ENCODE assay signal across 8 cellular contexts in genomic region chr19:41785653-41786052, GRCh38. TPM values are rescaled to one million over a fixed set of nuclear protein-coding genes. Genes with fewer than 3 reads are reported as not detected.
A peak's percentile ranks its signal among the peaks of the same experiment; 100 is the strongest.
DNase-seq lines count a peak whose midpoint lies in the region; ATAC-seq, FAIRE-seq and TF ChIP-seq lines count a peak whose summit lies in the region.

No MANE protein-coding gene starts in this region.

- H3K4me1 ChIP-seq in K562 (replicated peaks in 1 of 2; ENCODE audit: control insufficient read depth in 2 of 2, insufficient read depth in 2 of 2, low read length in 2 of 2): no peaks in the 10 kb centered on the region

- no peaks in the 10 kb centered on the region for H3K79me2 ChIP-seq in K562 (ENCODE audit: control insufficient read depth, insufficient read depth, low read length)

- TF ChIP-seq RAD21 in K562 (CRISPR knock-in tag; conservative IDR thresholded peaks at IDR 0.05 in 1 of 2, IDR thresholded peaks at IDR 0.05 in 1 of 2): peak; percentile 29 to 65; a peak in 3 of 4 replicates

- H3K9me3 ChIP-seq in K562 (replicated peaks; ENCODE audit: control insufficient read depth, insufficient read depth, low read depth, low read length): no peaks in the 10 kb centered on the region

- no peak for TF ChIP-seq POLR2A in K562 (conservative IDR thresholded peaks at IDR 0.05)

- FAIRE-seq in GM18507 (lab: Jason Lieb, UNC): peak; percentile 96
- FAIRE-seq in K562 (lab: Jason Lieb, UNC): peak; percentile 97

- WGBS in K562 (ENCODE audit: insufficient coverage, low coverage, missing lambda C conversion rate): 0% methylated on average over 10 of the region's 10 CpGs

- H4K20me1 ChIP-seq in K562 (replicated peaks; ENCODE audit: control insufficient read depth, insufficient read depth, low read length): 0 out of 2 replicates have a peak, but pooled peaks cover 4% of the 10 kb centered on the region

- no peak overlapping the region for H3K4me2 ChIP-seq in K562 (ENCODE audit: insufficient read depth, low read length)

- H3K4me3 ChIP-seq in K562: no peak overlapping the region

- intact Hi-C loops in K562 (cut with micrococcal nuclease): loop anchor here (1.0 kb wide), 1 partner anchor 32 kb away; no protein-coding TSS in a partner anchor

- in situ Hi-C loops in K562 (cut with MboI): no loop called here

- H2AFZ ChIP-seq in K562 (ENCODE audit: low read depth, low read length): no peak overlapping the region

- no peaks in the 10 kb centered on the region for H3K36me3 ChIP-seq in K562 (ENCODE audit: control insufficient read depth, insufficient read depth, low read length)

- no peak overlapping the region for H3K9ac ChIP-seq in K562 (ENCODE audit: insufficient read depth in 1 of 2, low read depth in 2 of 2, low read length in 2 of 2)

- POLR2A ChIA-PET in K562 (lab: Yijun Ruan, JAX): no interaction called here

- TF ChIP-seq CTCF in 22Rv1 (IDR thresholded peaks at IDR 0.05): peak; percentile 92
- peak; percentile 85 to 87 (median 85) for TF ChIP-seq CTCF in K562 (IDR thresholded peaks at IDR 0.05 in 2 of 3, conservative IDR thresholded peaks at IDR 0.05 in 1 of 3; ENCODE audit: insufficient read depth in 2 of 3, low read depth in 1 of 3, low read length in 3 of 3)

- peaks cover 12 to 18% of the 10 kb centered on the region in 2 experiments for H3K27me3 ChIP-seq in K562 (ENCODE audit: control insufficient read depth in 2 of 2, insufficient read depth in 2 of 2, low read length in 2 of 2)

- H3K27ac ChIP-seq in 22Rv1 (no peak overlapping the region), K562 (ENCODE audit: extremely low read depth, low read depth, low read length) (no peak overlapping the region)

- ATAC-seq in K562 (peak; percentile 96), HG03354 (IDR thresholded peaks at IDR 0.05; ENCODE audit: poor library complexity, severe bottlenecking, unreplicated experiment) (no peak)

- BruUV-seq in K562 (replicated peaks; lab: Mats Ljungman, UMichigan): no TSS peak

- TF ChIP-seq EP300 in K562 (IDR thresholded peaks at IDR 0.05; ENCODE audit: low read length): no peak

- no peaks in the 10 kb centered on the region for H3K9me1 ChIP-seq in K562 (ENCODE audit: control insufficient read depth, insufficient read depth, low read length)

- CTCF ChIA-PET in K562 (lab: Yijun Ruan, JAX; ENCODE audit: low intra/inter-chr PET ratio): interaction anchor here (0.6 to 1.5 kb wide), 4 partner anchors 32 to 333 kb away, joined by 3 to 8 read pairs (median 6); no protein-coding TSS in a partner anchor

- DNase-seq in GM18507 (ENCODE audit: extremely low spot score, insufficient read length, low read depth) (peak; percentile 69), NCI-H2029 (lab: John Stamatoyannopoulos, UW) (peak; percentile 78), T-helper 9 cell (peak; percentile 59), K562 (ENCODE audit: extremely low read depth in 1 of 4, low spot score in 3 of 4) (peak; percentile 83 to 85 (median 84)), iPS-NIHi7 (ENCODE audit: extremely low spot score) (peak; percentile 90)
- peak; percentile 37 to 38 for DNase-seq in stimulated activated CD4-positive, alpha-beta T cell treated with anti-CD3 and anti-CD28 coated beads, Interleukin-1b, Interleukin-23, amount 100 ng/mL, for 1 hour (ENCODE audit: low read depth in 2 of 2)

TF ChIP-seq in K562, 482 proteins besides CTCF, POLR2A, EP300 and RAD21 (continues in another document):
- TF ChIP-seq ZEB2 (IDR thresholded peaks at IDR 0.05): 0 out of 2 replicates have a peak, but pooled peaks have one; percentile 41

RNA-seq across cellular contexts. Expression of gene CEACAM3, which starts 10.7 kb away (rescaled TPM):
- not detected in 2 replicates for total RNA-seq in K562 (2011; cell fraction: chromatin; rRNA removed; ENCODE audit: low replicate concordance)
- total RNA-seq in K562 (2011; cell fraction: nucleolus; rRNA removed): not detected in 2 replicates
- total RNA-seq in K562 (2011; cell fraction: nucleoplasm; rRNA removed): not detected in 2 replicates
- total RNA-seq in K562 (2014; rRNA removed): not detected in 2 replicates
- not detected in 2 replicates for total RNA-seq in K562 (2014; rRNA removed; fragmentation: Illumina TruSeq; extraction: Trizol)
- total RNA-seq in K562 (2015; rRNA removed; fragmentation: Illumina TruSeq; extraction: Trizol): not detected in 2 replicates
- not detected in 2 replicates for total RNA-seq in K562 (2021)
- not detected in 2 replicates for polyA plus RNA-seq in K562 (2011; rRNA removed)
- polyA plus RNA-seq in K562 (2011; cell fraction: cytosol; rRNA removed): not detected in 2 replicates
- not detected in 2 replicates for polyA plus RNA-seq in K562 (2011; cell fraction: nucleus; rRNA removed)
- polyA plus RNA-seq in K562 (2012): not detected in 2 replicates
- not detected in 2 replicates for polyA plus RNA-seq in K562 (2014; fragmentation: Illumina TruSeq; extraction: Trizol)
- polyA plus RNA-seq in K562 (2014; fragmentation: Nextera tagmentation; extraction: Ambion mirVana): not detected
- not detected in 2 replicates for polyA plus RNA-seq in K562 (2014; rRNA removed)
- not detected in 2 replicates for polyA minus RNA-seq in K562 (2011; rRNA and poly(A)+ RNA removed)
- not detected in 2 replicates for polyA minus RNA-seq in K562 (2011; cell fraction: cytosol; rRNA and poly(A)+ RNA removed)
- not detected in 2 replicates for polyA minus RNA-seq in K562 (2011; cell fraction: nucleus; rRNA and poly(A)+ RNA removed)

RNA-seq across cellular contexts. Expression of gene CEACAM6, which starts 30.3 kb away (rescaled TPM):
- not detected in 2 replicates for total RNA-seq in K562 (2011; cell fraction: chromatin; rRNA removed; ENCODE audit: low replicate concordance)
- not detected in 2 replicates for total RNA-seq in K562 (2011; cell fraction: nucleolus; rRNA removed)
- not detected in 2 replicates for total RNA-seq in K562 (2011; cell fraction: nucleoplasm; rRNA removed)
- total RNA-seq in K562 (2014; rRNA removed): not detected in 2 replicates
- total RNA-seq in K562 (2014; rRNA removed; fragmentation: Illumina TruSeq; extraction: Trizol): not detected in 2 replicates
- total RNA-seq in K562 (2015; rRNA removed; fragmentation: Illumina TruSeq; extraction: Trizol): not detected in 2 replicates
- 0.24 and 0.29 TPM in 2 replicates for total RNA-seq in K562 (2021)
- not detected in 2 replicates for polyA plus RNA-seq in K562 (2011; rRNA removed)
- not detected in 2 replicates for polyA plus RNA-seq in K562 (2011; cell fraction: cytosol; rRNA removed)
- not detected in 2 replicates for polyA plus RNA-seq in K562 (2011; cell fraction: nucleus; rRNA removed)
- polyA plus RNA-seq in K562 (2012): 0.03 TPM in 1 of 2 replicates, not detected in the other
- polyA plus RNA-seq in K562 (2014; fragmentation: Illumina TruSeq; extraction: Trizol): not detected in 2 replicates
- polyA plus RNA-seq in K562 (2014; fragmentation: Nextera tagmentation; extraction: Ambion mirVana): not detected
- polyA plus RNA-seq in K562 (2014; rRNA removed): not detected in 2 replicates
- not detected in 2 replicates for polyA minus RNA-seq in K562 (2011; rRNA and poly(A)+ RNA removed)
- polyA minus RNA-seq in K562 (2011; cell fraction: cytosol; rRNA and poly(A)+ RNA removed): not detected in 2 replicates
- not detected in 2 replicates for polyA minus RNA-seq in K562 (2011; cell fraction: nucleus; rRNA and poly(A)+ RNA removed)

RNA-seq across cellular contexts. Expression of gene LYPD4, which starts 58.8 kb away (rescaled TPM):
- not detected in 2 replicates for total RNA-seq in K562 (2011; cell fraction: chromatin; rRNA removed; ENCODE audit: low replicate concordance)
- not detected in 2 replicates for total RNA-seq in K562 (2011; cell fraction: nucleolus; rRNA removed)
- not detected in 2 replicates for total RNA-seq in K562 (2011; cell fraction: nucleoplasm; rRNA removed)
- 0.29 TPM in 1 of 2 replicates, not detected in the other for total RNA-seq in K562 (2014; rRNA removed)
- not detected in 2 replicates for total RNA-seq in K562 (2014; rRNA removed; fragmentation: Illumina TruSeq; extraction: Trizol)
- not detected in 2 replicates for total RNA-seq in K562 (2015; rRNA removed; fragmentation: Illumina TruSeq; extraction: Trizol)
- not detected in 2 replicates for total RNA-seq in K562 (2021)
- polyA plus RNA-seq in K562 (2011; rRNA removed): not detected in 2 replicates
- 0.06 TPM in 1 of 2 replicates, not detected in the other for polyA plus RNA-seq in K562 (2011; cell fraction: cytosol; rRNA removed)
- not detected in 2 replicates for polyA plus RNA-seq in K562 (2011; cell fraction: nucleus; rRNA removed)
- 0.04 and 0.78 TPM in 2 replicates for polyA plus RNA-seq in K562 (2012)
- not detected in 2 replicates for polyA plus RNA-seq in K562 (2014; fragmentation: Illumina TruSeq; extraction: Trizol)
- polyA plus RNA-seq in K562 (2014; fragmentation: Nextera tagmentation; extraction: Ambion mirVana): under 1 TPM in 1 of 2 experiments, not detected in 1; 0.11 TPM
- not detected in 2 replicates for polyA plus RNA-seq in K562 (2014; rRNA removed)
- not detected in 2 replicates for polyA minus RNA-seq in K562 (2011; rRNA and poly(A)+ RNA removed)
- not detected in 2 replicates for polyA minus RNA-seq in K562 (2011; cell fraction: cytosol; rRNA and poly(A)+ RNA removed)
- polyA minus RNA-seq in K562 (2011; cell fraction: nucleus; rRNA and poly(A)+ RNA removed): not detected in 2 replicates

RNA-seq across cellular contexts. Expression of gene DMRTC2, which starts 59.2 kb away (rescaled TPM):
- total RNA-seq in K562 (2011; cell fraction: chromatin; rRNA removed; ENCODE audit: low replicate concordance): not detected in 2 replicates
- not detected in 2 replicates for total RNA-seq in K562 (2011; cell fraction: nucleolus; rRNA removed)
- not detected in 2 replicates for total RNA-seq in K562 (2011; cell fraction: nucleoplasm; rRNA removed)
- total RNA-seq in K562 (2014; rRNA removed) (not detected in 2 replicates), K562 (2014; rRNA removed; fragmentation: Illumina TruSeq; extraction: Trizol) (not detected in 2 replicates), K562 (2015; rRNA removed; fragmentation: Illumina TruSeq; extraction: Trizol) (not detected in 2 replicates), K562 (2021) (not detected in 2 replicates)
- polyA plus RNA-seq in K562 (2011; rRNA removed) (not detected in 2 replicates), K562 (2014; fragmentation: Illumina TruSeq; extraction: Trizol) (not detected in 2 replicates), K562 (2014; fragmentation: Nextera tagmentation; extraction: Ambion mirVana) (under 1 TPM in 1 of 2 experiments, not detected in 1; 0.03 TPM), K562 (2014; rRNA removed) (0.04 TPM in 1 of 2 replicates, not detected in the other)
- polyA plus RNA-seq in K562 (2011; cell fraction: cytosol; rRNA removed): not detected in 2 replicates
- not detected in 2 replicates for polyA plus RNA-seq in K562 (2011; cell fraction: nucleus; rRNA removed)
- polyA plus RNA-seq in K562 (2012): 0.03 TPM in 1 of 2 replicates, not detected in the other
- not detected in 2 replicates for polyA minus RNA-seq in K562 (2011; rRNA and poly(A)+ RNA removed)
- not detected in 2 replicates for polyA minus RNA-seq in K562 (2011; cell fraction: cytosol; rRNA and poly(A)+ RNA removed)
- polyA minus RNA-seq in K562 (2011; cell fraction: nucleus; rRNA and poly(A)+ RNA removed): not detected in 2 replicates

Comparison
In these comparisons a context has a peak if more than half of its experiments do, and no peak if none do; other contexts are left out.
1. DNase-seq: peak in every context shown above with its lines; median percentile 90 in iPS-NIHi7; 84 in K562; 78 in NCI-H2029; 69 in GM18507; 59 in T-helper 9 cell; 38 in stimulated activated CD4-positive, alpha-beta T cell treated with anti-CD3 and anti-CD28 coated beads, Interleukin-1b, Interleukin-23, amount 100 ng/mL, for 1 hour.